Comparison of ENCODE assay signal across 12 cellular contexts in the genomic region with DNA sequence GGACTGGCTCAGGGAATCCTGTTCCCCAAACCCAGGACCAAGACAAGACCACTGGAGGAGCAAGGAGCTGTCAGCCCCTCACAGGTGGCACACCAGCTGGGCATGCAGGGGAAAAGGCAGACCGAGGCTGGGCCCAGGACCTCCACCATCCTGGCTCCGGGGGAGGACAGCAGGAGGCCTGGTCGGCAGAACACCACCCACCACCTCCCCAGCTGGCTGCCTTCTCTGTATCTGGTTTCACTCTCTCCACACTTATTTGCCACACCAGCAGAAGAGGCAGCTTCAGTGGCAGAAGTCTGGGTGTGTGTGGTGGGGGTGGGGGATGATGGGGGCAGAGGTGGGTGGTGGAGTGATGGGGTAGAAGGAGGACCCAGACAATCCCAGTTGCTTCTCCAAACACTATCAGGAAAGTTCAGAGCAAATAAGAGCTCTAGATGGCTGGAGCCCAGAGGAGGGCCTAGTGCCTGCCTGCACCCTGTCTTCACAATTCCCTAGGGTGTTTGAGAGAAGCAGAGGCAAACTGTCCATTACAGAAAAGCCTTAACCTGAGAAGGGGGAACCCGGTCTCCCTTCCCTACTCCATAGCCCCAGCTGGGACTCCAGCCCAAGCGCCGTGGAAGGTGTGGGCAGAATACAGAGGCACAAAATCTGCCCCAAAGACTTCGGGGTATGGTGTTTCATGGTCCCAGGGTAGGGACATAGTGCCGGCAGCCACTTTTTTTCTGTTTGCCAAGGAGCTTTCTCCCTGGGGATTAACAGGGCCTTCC. TPM values are rescaled to one million over a fixed set of nuclear protein-coding genes. Genes with fewer than 3 reads are reported as not detected.
DNase-seq lines count a peak whose midpoint lies in the region; ATAC-seq and TF ChIP-seq lines count a peak whose summit lies in the region.
"Had no signal": no experiment of that assay in that cellular context is flagged by ENCODE, and none has a peak within 500 bp of the region (broad histone marks: within the 10 kb centered on the region; RNA-seq: fewer than 3 reads in every experiment).

No MANE protein-coding gene starts in this region.

- H3K9me3 ChIP-seq in HEK293 (ENCODE audit: control insufficient read depth, insufficient read depth, low read depth, low read length) (no peaks in the 10 kb centered on the region), gastroesophageal sphincter (no peaks in the 10 kb centered on the region)

- POLR2A ChIA-PET in HEK293 (lab: Yijun Ruan, JAX) = interaction anchor here (0.9 to 2.5 kb wide), 5 partner anchors 10 to 212 kb away, joined by 3 to 11 read pairs (median 4); a partner anchor contains a TSS

- no peak for ATAC-seq in gastroesophageal sphincter
- no peak for ATAC-seq in HG02938 (IDR thresholded peaks at IDR 0.05; ENCODE audit: unreplicated experiment)
- no peak for ATAC-seq in HG02884 (IDR thresholded peaks at IDR 0.05; ENCODE audit: unreplicated experiment)

- peak; percentile 73 to 90 for DNase-seq in NCI-H526 (lab: John Stamatoyannopoulos, UW)
- DNase-seq in OCI-M2 (lab: John Stamatoyannopoulos, UW; ENCODE audit: unreplicated experiment) = no peak
- DNase-seq in T1000 (lab: John Stamatoyannopoulos, UW) = no peak
- DNase-seq: brain microvascular endothelial cell, GDM1, Karpas-422 had no signal

- TF ChIP-seq CTCF in HEK293 (tag by site-specific recombination; IDR thresholded peaks at IDR 0.05) (no peak), gastroesophageal sphincter (IDR thresholded peaks at IDR 0.05) (no peak)

- peak overlapping the region; percentile 52; the same call in 1 of the 2 replicates for H3K27ac ChIP-seq in HEK293 (ENCODE audit: extremely low read depth, low read depth, low read length)
- peak overlapping the region; percentile 85 to 88 (median 86) for H3K27ac ChIP-seq in gastroesophageal sphincter
- peak overlapping the region in 19 of 21 experiments; percentile 8 to 90 (median 73) for H3K27ac ChIP-seq in skin epidermis
- H3K27ac ChIP-seq: brain microvascular endothelial cell, parathyroid adenoma had no signal

- no peak for TF ChIP-seq POLR2A in gastroesophageal sphincter (IDR thresholded peaks at IDR 0.05)

- CTCF ChIA-PET in HEK293 (lab: Yijun Ruan, JAX) = interaction anchor here (0.6 to 1.7 kb wide), 9 partner anchors 9 to 171 kb away, joined by 3 to 7 read pairs (median 3); no protein-coding TSS in a partner anchor

- H3K4me1 ChIP-seq in HEK293 (ENCODE audit: control insufficient read depth, insufficient read depth, low read length) (peaks cover 24% of the 10 kb centered on the region), gastroesophageal sphincter (peaks cover 22 to 74% (median 36%) of the 10 kb centered on the region in 3 donors)
- H3K4me1 ChIP-seq: parathyroid adenoma had no signal

- whole genome bisulfite sequencing in gastroesophageal sphincter (ENCODE audit: low coverage in 1 of 2), 2 donors = 60% methylated on average over 1 of the region's 8 CpGs; no CpG with 5 or more reads in 1 of the 2 donors

- no peak for TF ChIP-seq EP300 in gastroesophageal sphincter (IDR thresholded peaks at IDR 0.05)

- no peaks in the 10 kb centered on the region for H3K27me3 ChIP-seq in gastroesophageal sphincter
- H3K27me3 ChIP-seq: brain microvascular endothelial cell had no signal

- no peaks in the 10 kb centered on the region for H3K36me3 ChIP-seq in HEK293 (ENCODE audit: control insufficient read depth in 2 of 2, insufficient read depth in 1 of 2, low read length in 2 of 2)
- H3K36me3 ChIP-seq in gastroesophageal sphincter = no peaks in the 10 kb centered on the region
- H3K36me3 ChIP-seq: brain microvascular endothelial cell had no signal

- no peak overlapping the region for H3K4me3 ChIP-seq in HEK293 (ENCODE audit: low read depth, low read length)
- H3K4me3 ChIP-seq in gastroesophageal sphincter = no peak overlapping the region
- no peak overlapping the region for H3K4me3 ChIP-seq in skin epidermis

TF ChIP-seq in HEK293, 187 proteins besides CTCF, POLR2A, EP300 and RAD21 (continues in another document):
- no peak for TF ChIP-seq ZEB2 (tag by site-specific recombination; IDR thresholded peaks at IDR 0.05)
- TF ChIP-seq, protein P1, sequence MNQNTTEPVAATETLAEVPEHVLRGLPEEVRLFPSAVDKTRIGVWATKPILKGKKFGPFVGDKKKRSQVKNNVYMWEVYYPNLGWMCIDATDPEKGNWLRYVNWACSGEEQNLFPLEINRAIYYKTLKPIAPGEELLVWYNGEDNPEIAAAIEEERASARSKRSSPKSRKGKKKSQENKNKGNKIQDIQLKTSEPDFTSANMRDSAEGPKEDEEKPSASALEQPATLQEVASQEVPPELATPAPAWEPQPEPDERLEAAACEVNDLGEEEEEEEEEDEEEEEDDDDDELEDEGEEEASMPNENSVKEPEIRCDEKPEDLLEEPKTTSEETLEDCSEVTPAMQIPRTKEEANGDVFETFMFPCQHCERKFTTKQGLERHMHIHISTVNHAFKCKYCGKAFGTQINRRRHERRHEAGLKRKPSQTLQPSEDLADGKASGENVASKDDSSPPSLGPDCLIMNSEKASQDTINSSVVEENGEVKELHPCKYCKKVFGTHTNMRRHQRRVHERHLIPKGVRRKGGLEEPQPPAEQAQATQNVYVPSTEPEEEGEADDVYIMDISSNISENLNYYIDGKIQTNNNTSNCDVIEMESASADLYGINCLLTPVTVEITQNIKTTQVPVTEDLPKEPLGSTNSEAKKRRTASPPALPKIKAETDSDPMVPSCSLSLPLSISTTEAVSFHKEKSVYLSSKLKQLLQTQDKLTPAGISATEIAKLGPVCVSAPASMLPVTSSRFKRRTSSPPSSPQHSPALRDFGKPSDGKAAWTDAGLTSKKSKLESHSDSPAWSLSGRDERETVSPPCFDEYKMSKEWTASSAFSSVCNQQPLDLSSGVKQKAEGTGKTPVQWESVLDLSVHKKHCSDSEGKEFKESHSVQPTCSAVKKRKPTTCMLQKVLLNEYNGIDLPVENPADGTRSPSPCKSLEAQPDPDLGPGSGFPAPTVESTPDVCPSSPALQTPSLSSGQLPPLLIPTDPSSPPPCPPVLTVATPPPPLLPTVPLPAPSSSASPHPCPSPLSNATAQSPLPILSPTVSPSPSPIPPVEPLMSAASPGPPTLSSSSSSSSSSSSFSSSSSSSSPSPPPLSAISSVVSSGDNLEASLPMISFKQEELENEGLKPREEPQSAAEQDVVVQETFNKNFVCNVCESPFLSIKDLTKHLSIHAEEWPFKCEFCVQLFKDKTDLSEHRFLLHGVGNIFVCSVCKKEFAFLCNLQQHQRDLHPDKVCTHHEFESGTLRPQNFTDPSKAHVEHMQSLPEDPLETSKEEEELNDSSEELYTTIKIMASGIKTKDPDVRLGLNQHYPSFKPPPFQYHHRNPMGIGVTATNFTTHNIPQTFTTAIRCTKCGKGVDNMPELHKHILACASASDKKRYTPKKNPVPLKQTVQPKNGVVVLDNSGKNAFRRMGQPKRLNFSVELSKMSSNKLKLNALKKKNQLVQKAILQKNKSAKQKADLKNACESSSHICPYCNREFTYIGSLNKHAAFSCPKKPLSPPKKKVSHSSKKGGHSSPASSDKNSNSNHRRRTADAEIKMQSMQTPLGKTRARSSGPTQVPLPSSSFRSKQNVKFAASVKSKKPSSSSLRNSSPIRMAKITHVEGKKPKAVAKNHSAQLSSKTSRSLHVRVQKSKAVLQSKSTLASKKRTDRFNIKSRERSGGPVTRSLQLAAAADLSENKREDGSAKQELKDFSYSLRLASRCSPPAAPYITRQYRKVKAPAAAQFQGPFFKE (tag by site-specific recombination; IDR thresholded peaks at IDR 0.05; ENCODE audit: borderline replicate concordance) = no peak
- TF ChIP-seq ZNF174 (tag by site-specific recombination; IDR thresholded peaks at IDR 0.05) = no peak
- no peak for TF ChIP-seq ZNF292 (tag by site-specific recombination; IDR thresholded peaks at IDR 0.05; ENCODE audit: borderline replicate concordance, low read depth)
- TF ChIP-seq ZFP37 (tag by site-specific recombination; IDR thresholded peaks at IDR 0.05) = no peak
- TF ChIP-seq ZBTB1 (tag by site-specific recombination; IDR thresholded peaks at IDR 0.05) = no peak
- TF ChIP-seq ZNF2 (tag by site-specific recombination; IDR thresholded peaks at IDR 0.05) = no peak
- peak; percentile 88 for TF ChIP-seq EGR2 (tag by site-specific recombination; IDR thresholded peaks at IDR 0.05; ENCODE audit: low read depth)
- TF ChIP-seq, protein P2, sequence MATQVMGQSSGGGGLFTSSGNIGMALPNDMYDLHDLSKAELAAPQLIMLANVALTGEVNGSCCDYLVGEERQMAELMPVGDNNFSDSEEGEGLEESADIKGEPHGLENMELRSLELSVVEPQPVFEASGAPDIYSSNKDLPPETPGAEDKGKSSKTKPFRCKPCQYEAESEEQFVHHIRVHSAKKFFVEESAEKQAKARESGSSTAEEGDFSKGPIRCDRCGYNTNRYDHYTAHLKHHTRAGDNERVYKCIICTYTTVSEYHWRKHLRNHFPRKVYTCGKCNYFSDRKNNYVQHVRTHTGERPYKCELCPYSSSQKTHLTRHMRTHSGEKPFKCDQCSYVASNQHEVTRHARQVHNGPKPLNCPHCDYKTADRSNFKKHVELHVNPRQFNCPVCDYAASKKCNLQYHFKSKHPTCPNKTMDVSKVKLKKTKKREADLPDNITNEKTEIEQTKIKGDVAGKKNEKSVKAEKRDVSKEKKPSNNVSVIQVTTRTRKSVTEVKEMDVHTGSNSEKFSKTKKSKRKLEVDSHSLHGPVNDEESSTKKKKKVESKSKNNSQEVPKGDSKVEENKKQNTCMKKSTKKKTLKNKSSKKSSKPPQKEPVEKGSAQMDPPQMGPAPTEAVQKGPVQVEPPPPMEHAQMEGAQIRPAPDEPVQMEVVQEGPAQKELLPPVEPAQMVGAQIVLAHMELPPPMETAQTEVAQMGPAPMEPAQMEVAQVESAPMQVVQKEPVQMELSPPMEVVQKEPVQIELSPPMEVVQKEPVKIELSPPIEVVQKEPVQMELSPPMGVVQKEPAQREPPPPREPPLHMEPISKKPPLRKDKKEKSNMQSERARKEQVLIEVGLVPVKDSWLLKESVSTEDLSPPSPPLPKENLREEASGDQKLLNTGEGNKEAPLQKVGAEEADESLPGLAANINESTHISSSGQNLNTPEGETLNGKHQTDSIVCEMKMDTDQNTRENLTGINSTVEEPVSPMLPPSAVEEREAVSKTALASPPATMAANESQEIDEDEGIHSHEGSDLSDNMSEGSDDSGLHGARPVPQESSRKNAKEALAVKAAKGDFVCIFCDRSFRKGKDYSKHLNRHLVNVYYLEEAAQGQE (tag by site-specific recombination; IDR thresholded peaks at IDR 0.05) = no peak
- TF ChIP-seq ZNF140 (tag by site-specific recombination; IDR thresholded peaks at IDR 0.05) = no peak
- TF ChIP-seq ZNF274 (IDR thresholded peaks at IDR 0.05; ENCODE audit: low read length) = no peak
- no peak for TF ChIP-seq ZNF274 (tag by site-specific recombination; IDR thresholded peaks at IDR 0.05; ENCODE audit: borderline replicate concordance)

RNA-seq across cellular contexts. Expression of a gene that starts 52.0 kb away (rescaled TPM):
- total RNA-seq in gastroesophageal sphincter = 10 to 100 TPM; 14.2 to 40.9 (median 29.1) TPM

Comparison
In these comparisons a context has a peak if more than half of its experiments do, and no peak if none do; other contexts are left out.
1. DNase-seq: peak in NCI-H526 (2 of 2); none in OCI-M2 (single experiment) and T1000 (single experiment).
2. Peak in every context shown above with its lines, with median percentiles within 50 percentile points of each other: H3K27ac ChIP-seq.